Comparison of ENCODE assay signal across 1 cellular context in genomic region chr6:42572523-42572922, GRCh38.
A peak's percentile ranks its signal among the peaks of the same experiment; 100 is the strongest.
TF ChIP-seq lines count a peak whose summit lies in the region.

No MANE protein-coding gene starts in this region.

TF ChIP-seq in GM12878, 131 proteins besides CTCF, POLR2A, EP300 and RAD21 (continued from another document and continues in another):
- TF ChIP-seq BCL11A (IDR thresholded peaks at IDR 0.05; ENCODE audit: low read depth, low read length), result peak; percentile 56
- TF ChIP-seq CBX5 (IDR thresholded peaks at IDR 0.05; ENCODE audit: low read depth), result 0 out of 2 replicates have a peak, but pooled peaks have one; percentile 52
- no peak for TF ChIP-seq MEF2A (IDR thresholded peaks at IDR 0.05; ENCODE audit: insufficient read depth, low read depth, low read length)
- peak; percentile 38; the same call in 1 of the 2 replicates for TF ChIP-seq EED (IDR thresholded peaks at IDR 0.05; ENCODE audit: low read depth)
- TF ChIP-seq SMAD1 (IDR thresholded peaks at IDR 0.05; ENCODE audit: low read depth, partially characterized antibody), result no peak
- TF ChIP-seq RAD51 (IDR thresholded peaks at IDR 0.05), result 0 out of 2 replicates have a peak, but pooled peaks have one; percentile 11
- TF ChIP-seq, protein P1, sequence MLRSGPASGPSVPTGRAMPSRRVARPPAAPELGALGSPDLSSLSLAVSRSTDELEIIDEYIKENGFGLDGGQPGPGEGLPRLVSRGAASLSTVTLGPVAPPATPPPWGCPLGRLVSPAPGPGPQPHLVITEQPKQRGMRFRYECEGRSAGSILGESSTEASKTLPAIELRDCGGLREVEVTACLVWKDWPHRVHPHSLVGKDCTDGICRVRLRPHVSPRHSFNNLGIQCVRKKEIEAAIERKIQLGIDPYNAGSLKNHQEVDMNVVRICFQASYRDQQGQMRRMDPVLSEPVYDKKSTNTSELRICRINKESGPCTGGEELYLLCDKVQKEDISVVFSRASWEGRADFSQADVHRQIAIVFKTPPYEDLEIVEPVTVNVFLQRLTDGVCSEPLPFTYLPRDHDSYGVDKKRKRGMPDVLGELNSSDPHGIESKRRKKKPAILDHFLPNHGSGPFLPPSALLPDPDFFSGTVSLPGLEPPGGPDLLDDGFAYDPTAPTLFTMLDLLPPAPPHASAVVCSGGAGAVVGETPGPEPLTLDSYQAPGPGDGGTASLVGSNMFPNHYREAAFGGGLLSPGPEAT (IDR thresholded peaks at IDR 0.05; ENCODE audit: low read depth), result peak; percentile 85
- peak; percentile 88 for TF ChIP-seq NBN (IDR thresholded peaks at IDR 0.05)
- TF ChIP-seq, protein P2, sequence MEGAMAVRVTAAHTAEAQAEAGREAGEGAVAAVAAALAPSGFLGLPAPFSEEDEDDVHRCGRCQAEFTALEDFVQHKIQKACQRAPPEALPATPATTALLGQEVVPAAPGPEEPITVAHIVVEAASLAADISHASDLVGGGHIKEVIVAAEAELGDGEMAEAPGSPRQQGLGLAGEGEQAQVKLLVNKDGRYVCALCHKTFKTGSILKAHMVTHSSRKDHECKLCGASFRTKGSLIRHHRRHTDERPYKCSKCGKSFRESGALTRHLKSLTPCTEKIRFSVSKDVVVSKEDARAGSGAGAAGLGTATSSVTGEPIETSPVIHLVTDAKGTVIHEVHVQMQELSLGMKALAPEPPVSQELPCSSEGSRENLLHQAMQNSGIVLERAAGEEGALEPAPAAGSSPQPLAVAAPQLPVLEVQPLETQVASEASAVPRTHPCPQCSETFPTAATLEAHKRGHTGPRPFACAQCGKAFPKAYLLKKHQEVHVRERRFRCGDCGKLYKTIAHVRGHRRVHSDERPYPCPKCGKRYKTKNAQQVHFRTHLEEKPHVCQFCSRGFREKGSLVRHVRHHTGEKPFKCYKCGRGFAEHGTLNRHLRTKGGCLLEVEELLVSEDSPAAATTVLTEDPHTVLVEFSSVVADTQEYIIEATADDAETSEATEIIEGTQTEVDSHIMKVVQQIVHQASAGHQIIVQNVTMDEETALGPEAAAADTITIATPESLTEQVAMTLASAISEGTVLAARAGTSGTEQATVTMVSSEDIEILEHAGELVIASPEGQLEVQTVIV (IDR thresholded peaks at IDR 0.05; ENCODE audit: borderline replicate concordance, partially characterized antibody), result no peak
- peak; percentile 73 for TF ChIP-seq IRF4 (IDR thresholded peaks at IDR 0.05; ENCODE audit: low read depth, low read length)
- TF ChIP-seq, protein P3, sequence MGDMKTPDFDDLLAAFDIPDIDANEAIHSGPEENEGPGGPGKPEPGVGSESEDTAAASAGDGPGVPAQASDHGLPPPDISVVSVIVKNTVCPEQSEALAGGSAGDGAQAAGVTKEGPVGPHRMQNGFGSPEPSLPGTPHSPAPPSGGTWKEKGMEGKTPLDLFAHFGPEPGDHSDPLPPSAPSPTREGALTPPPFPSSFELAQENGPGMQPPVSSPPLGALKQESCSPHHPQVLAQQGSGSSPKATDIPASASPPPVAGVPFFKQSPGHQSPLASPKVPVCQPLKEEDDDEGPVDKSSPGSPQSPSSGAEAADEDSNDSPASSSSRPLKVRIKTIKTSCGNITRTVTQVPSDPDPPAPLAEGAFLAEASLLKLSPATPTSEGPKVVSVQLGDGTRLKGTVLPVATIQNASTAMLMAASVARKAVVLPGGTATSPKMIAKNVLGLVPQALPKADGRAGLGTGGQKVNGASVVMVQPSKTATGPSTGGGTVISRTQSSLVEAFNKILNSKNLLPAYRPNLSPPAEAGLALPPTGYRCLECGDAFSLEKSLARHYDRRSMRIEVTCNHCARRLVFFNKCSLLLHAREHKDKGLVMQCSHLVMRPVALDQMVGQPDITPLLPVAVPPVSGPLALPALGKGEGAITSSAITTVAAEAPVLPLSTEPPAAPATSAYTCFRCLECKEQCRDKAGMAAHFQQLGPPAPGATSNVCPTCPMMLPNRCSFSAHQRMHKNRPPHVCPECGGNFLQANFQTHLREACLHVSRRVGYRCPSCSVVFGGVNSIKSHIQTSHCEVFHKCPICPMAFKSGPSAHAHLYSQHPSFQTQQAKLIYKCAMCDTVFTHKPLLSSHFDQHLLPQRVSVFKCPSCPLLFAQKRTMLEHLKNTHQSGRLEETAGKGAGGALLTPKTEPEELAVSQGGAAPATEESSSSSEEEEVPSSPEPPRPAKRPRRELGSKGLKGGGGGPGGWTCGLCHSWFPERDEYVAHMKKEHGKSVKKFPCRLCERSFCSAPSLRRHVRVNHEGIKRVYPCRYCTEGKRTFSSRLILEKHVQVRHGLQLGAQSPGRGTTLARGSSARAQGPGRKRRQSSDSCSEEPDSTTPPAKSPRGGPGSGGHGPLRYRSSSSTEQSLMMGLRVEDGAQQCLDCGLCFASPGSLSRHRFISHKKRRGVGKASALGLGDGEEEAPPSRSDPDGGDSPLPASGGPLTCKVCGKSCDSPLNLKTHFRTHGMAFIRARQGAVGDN (IDR thresholded peaks at IDR 0.05), result peak; percentile 43; the same call in 1 of the 2 replicates
- TF ChIP-seq CREM (IDR thresholded peaks at IDR 0.05; ENCODE audit: low read depth), result peak; percentile 20; the same call in 1 of the 2 replicates
- TF ChIP-seq ZZZ3 (IDR thresholded peaks at IDR 0.05; ENCODE audit: control insufficient read depth, insufficient read length, low read depth), result no peak
- TF ChIP-seq, protein P4, sequence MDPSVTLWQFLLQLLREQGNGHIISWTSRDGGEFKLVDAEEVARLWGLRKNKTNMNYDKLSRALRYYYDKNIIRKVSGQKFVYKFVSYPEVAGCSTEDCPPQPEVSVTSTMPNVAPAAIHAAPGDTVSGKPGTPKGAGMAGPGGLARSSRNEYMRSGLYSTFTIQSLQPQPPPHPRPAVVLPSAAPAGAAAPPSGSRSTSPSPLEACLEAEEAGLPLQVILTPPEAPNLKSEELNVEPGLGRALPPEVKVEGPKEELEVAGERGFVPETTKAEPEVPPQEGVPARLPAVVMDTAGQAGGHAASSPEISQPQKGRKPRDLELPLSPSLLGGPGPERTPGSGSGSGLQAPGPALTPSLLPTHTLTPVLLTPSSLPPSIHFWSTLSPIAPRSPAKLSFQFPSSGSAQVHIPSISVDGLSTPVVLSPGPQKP (IDR thresholded peaks at IDR 0.05; ENCODE audit: low read depth, low read length), result no peak
- TF ChIP-seq, protein P5, sequence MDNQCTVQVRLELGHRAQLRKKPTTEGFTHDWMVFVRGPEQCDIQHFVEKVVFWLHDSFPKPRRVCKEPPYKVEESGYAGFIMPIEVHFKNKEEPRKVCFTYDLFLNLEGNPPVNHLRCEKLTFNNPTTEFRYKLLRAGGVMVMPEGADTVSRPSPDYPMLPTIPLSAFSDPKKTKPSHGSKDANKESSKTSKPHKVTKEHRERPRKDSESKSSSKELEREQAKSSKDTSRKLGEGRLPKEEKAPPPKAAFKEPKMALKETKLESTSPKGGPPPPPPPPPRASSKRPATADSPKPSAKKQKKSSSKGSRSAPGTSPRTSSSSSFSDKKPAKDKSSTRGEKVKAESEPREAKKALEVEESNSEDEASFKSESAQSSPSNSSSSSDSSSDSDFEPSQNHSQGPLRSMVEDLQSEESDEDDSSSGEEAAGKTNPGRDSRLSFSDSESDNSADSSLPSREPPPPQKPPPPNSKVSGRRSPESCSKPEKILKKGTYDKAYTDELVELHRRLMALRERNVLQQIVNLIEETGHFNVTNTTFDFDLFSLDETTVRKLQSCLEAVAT (IDR thresholded peaks at IDR 0.05), result peak; percentile 74; the same call in 1 of the 2 replicates
- peak; percentile 64 to 65; a peak in 3 of 4 replicates for TF ChIP-seq IKZF2 (IDR thresholded peaks at IDR 0.05)
- peak; percentile 93 for TF ChIP-seq RUNX3 (IDR thresholded peaks at IDR 0.05; ENCODE audit: low read length)
- no peak for TF ChIP-seq NFYA (IDR thresholded peaks at IDR 0.05; ENCODE audit: borderline replicate concordance, low read depth, low read length)
- peak; percentile 94 for TF ChIP-seq ZNF384 (IDR thresholded peaks at IDR 0.05; ENCODE audit: borderline replicate concordance, low read depth, low read length)
- TF ChIP-seq, protein P6, sequence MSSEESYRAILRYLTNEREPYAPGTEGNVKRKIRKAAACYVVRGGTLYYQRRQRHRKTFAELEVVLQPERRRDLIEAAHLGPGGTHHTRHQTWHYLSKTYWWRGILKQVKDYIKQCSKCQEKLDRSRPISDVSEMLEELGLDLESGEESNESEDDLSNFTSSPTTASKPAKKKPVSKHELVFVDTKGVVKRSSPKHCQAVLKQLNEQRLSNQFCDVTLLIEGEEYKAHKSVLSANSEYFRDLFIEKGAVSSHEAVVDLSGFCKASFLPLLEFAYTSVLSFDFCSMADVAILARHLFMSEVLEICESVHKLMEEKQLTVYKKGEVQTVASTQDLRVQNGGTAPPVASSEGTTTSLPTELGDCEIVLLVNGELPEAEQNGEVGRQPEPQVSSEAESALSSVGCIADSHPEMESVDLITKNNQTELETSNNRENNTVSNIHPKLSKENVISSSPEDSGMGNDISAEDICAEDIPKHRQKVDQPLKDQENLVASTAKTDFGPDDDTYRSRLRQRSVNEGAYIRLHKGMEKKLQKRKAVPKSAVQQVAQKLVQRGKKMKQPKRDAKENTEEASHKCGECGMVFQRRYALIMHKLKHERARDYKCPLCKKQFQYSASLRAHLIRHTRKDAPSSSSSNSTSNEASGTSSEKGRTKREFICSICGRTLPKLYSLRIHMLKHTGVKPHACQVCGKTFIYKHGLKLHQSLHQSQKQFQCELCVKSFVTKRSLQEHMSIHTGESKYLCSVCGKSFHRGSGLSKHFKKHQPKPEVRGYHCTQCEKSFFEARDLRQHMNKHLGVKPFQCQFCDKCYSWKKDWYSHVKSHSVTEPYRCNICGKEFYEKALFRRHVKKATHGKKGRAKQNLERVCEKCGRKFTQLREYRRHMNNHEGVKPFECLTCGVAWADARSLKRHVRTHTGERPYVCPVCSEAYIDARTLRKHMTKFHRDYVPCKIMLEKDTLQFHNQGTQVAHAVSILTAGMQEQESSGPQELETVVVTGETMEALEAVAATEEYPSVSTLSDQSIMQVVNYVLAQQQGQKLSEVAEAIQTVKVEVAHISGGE (CRISPR knock-in tag; IDR thresholded peaks at IDR 0.05), result no peak
- TF ChIP-seq BCL3 (IDR thresholded peaks at IDR 0.05; ENCODE audit: borderline replicate concordance, insufficient read depth, low read depth, low read length, poor library complexity, severe bottlenecking), result peak; percentile 14
- no peak for TF ChIP-seq POLR2AphosphoS5 (IDR thresholded peaks at IDR 0.05; ENCODE audit: low read length)
- no peak for TF ChIP-seq HDAC2 (IDR thresholded peaks at IDR 0.05)
- TF ChIP-seq IKZF1 (conservative IDR thresholded peaks at IDR 0.05), result peak; percentile 42; the same call in 1 of the 2 replicates
- TF ChIP-seq DPF2 (IDR thresholded peaks at IDR 0.05), result 0 out of 2 replicates have a peak, but pooled peaks have one; percentile 62
- TF ChIP-seq HDGF (IDR thresholded peaks at IDR 0.05), result peak; percentile 77
- 0 out of 2 replicates have a peak, but pooled peaks have one; percentile 24 for TF ChIP-seq PML (IDR thresholded peaks at IDR 0.05; ENCODE audit: low read length)
- no peak for TF ChIP-seq STAT1 (conservative IDR thresholded peaks at IDR 0.05)
- TF ChIP-seq GABPA (IDR thresholded peaks at IDR 0.05; ENCODE audit: low read depth), result 0 out of 2 replicates have a peak, but pooled peaks have one; percentile 10
- peak; percentile 52; the same call in 1 of the 2 replicates for TF ChIP-seq ATF7 (IDR thresholded peaks at IDR 0.05; ENCODE audit: low read depth)
- TF ChIP-seq SKIL (IDR thresholded peaks at IDR 0.05; ENCODE audit: low read depth, poor library complexity, severe bottlenecking), result peak; percentile 49
- TF ChIP-seq, protein P7, sequence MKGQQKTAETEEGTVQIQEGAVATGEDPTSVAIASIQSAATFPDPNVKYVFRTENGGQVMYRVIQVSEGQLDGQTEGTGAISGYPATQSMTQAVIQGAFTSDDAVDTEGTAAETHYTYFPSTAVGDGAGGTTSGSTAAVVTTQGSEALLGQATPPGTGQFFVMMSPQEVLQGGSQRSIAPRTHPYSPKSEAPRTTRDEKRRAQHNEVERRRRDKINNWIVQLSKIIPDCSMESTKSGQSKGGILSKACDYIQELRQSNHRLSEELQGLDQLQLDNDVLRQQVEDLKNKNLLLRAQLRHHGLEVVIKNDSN (IDR thresholded peaks at IDR 0.05; ENCODE audit: borderline replicate concordance, extremely low read length, insufficient read depth, low read depth, low read length), result no peak
- no peak for TF ChIP-seq REST (IDR thresholded peaks at IDR 0.05; ENCODE audit: low read depth, low read length)
